ENCODE assay signal across 8 cellular contexts in the genomic region with DNA sequence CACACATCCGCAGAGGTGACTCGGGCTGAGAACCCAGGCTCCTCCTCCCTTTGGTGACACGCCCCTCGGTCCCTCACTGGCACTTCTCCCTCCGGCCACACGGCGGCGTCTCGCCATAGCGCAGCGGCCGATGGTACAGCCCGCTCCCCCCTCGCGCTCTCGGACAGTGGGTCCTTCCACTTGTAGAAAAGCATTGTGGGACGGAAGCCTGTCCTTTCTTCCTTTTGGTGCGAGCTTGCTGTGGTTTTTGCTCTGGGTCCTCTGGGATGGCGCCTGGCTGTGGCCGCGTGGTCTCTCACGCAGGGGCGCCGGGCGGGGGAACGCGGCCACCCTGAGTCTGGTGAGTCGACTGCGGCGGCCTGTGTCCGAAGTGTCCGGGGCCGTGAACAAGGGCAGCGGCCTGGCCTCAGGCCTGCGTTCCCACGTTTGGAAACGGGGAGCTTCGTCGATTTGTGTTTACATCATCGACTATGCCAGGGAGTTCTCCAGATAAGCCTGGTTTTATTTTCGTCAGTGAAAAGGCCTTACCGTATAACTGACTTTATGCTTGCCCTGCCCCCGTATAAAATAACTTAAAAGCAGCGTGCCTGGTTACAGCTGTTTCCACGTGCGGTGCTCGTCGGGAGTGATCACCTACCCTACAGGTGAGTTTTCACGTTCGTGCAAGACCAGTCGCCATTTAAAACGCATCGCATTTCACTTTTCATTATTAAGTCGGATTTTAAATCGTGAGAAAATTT.
DNase-seq lines count a peak whose midpoint lies in the region; TF ChIP-seq lines count a peak whose summit lies in the region.

No MANE protein-coding gene starts in this region.

- H3K36me3 ChIP-seq in H7 (replicated peaks; ENCODE audit: control insufficient read depth, insufficient read depth, low read length) (peaks cover 18% of the 10 kb centered on the region), neural progenitor cell (peaks cover 13% of the 10 kb centered on the region), stomach smooth muscle (ENCODE audit: control insufficient read depth in 2 of 2, insufficient read depth in 2 of 2, low read length in 2 of 2) (peaks cover 15 to 19% of the 10 kb centered on the region in 2 donors)

- H3K9me3 ChIP-seq in neural progenitor cell (ENCODE audit: low read depth): no peaks in the 10 kb centered on the region
- no peaks in the 10 kb centered on the region for H3K9me3 ChIP-seq in stomach smooth muscle (ENCODE audit: control insufficient read depth in 2 of 2, low read length in 2 of 2)

- H3K27me3 ChIP-seq in H7 (ENCODE audit: control insufficient read depth, insufficient read depth, low read length) (no peaks in the 10 kb centered on the region), neural progenitor cell (no peaks in the 10 kb centered on the region), stomach smooth muscle (ENCODE audit: control insufficient read depth in 1 of 2, insufficient read depth in 2 of 2, low read length in 2 of 2) (no peaks in the 10 kb centered on the region)

- H3K79me2 ChIP-seq in neural progenitor cell (ENCODE audit: low read depth): peaks cover 27% of the 10 kb centered on the region

- TF ChIP-seq CTCF in neural progenitor cell (IDR thresholded peaks at IDR 0.05): peak; percentile 94

- peak overlapping the region; percentile 84 for H3K27ac Mint-ChIP-seq in neural progenitor cell

- peaks cover 4% of the 10 kb centered on the region for H3K27me3 Mint-ChIP-seq in neural progenitor cell (ENCODE audit: insufficient read depth, low read depth)

- H3K4me1 Mint-ChIP-seq in neural progenitor cell: peaks cover 14% of the 10 kb centered on the region

- peak overlapping the region; percentile 93 for H3K4me2 ChIP-seq in neural progenitor cell

- H4K20me1 ChIP-seq in neural progenitor cell (ENCODE audit: low read depth): peaks cover 25% of the 10 kb centered on the region

- H3K4me1 ChIP-seq in neural progenitor cell (peaks cover 19% of the 10 kb centered on the region), stomach smooth muscle (ENCODE audit: control insufficient read depth, insufficient read depth, low read length) (peaks cover 11% of the 10 kb centered on the region)

- H3K4me3 Mint-ChIP-seq in neural progenitor cell: peak overlapping the region; percentile 94

- H3K4me3 ChIP-seq in H7 (ENCODE audit: insufficient read depth, low read depth, low read length) (peak overlapping the region; percentile 70), neural progenitor cell (peak overlapping the region; percentile 85), stomach smooth muscle (ENCODE audit: low read length in 2 of 2) (peak overlapping the region; percentile 93 to 96)

- peak; percentile 98 for TF ChIP-seq POLR2A in Raji (IDR thresholded peaks at IDR 0.05; ENCODE audit: insufficient read depth, low read depth, low read length)

- H3F3A ChIP-seq in neural progenitor cell (ENCODE audit: low read depth): peaks cover 44% of the 10 kb centered on the region

- H3K27ac ChIP-seq in neural progenitor cell (peak overlapping the region; percentile 64), stomach smooth muscle (ENCODE audit: low read length) (peak overlapping the region; percentile 66)

- peak; percentile 22 for DNase-seq in GF-D8 (lab: John Stamatoyannopoulos, UW)
- peak; percentile 91 for DNase-seq in H7
- peak; percentile 96 for DNase-seq in LoVo (ENCODE audit: low spot score)
- peak; percentile 97 for DNase-seq in activated effector memory CD4-positive, alpha-beta T cell treated with anti-CD3 and anti-CD28 coated beads, Interleukin-2, amount 50 U/mL, for 16 hours
- DNase-seq in fibroblast of the conjunctiva (ENCODE audit: low read depth): peak; percentile 72
- peak; percentile 87 for DNase-seq in neural progenitor cell (ENCODE audit: low spot score)

- H3K9me3 Mint-ChIP-seq in neural progenitor cell: no peaks in the 10 kb centered on the region

- H3K36me3 Mint-ChIP-seq in neural progenitor cell: peaks cover 15% of the 10 kb centered on the region

- peak overlapping the region; percentile 96 for H3K9ac ChIP-seq in neural progenitor cell
- peak overlapping the region; percentile 80 to 88 for H3K9ac ChIP-seq in stomach smooth muscle (ENCODE audit: low read length in 2 of 2)

- H2AFZ ChIP-seq in neural progenitor cell (replicated peaks): peak overlapping the region; percentile 54

Comparison
In these comparisons a context has a peak if more than half of its experiments do, and no peak if none do; other contexts are left out.
1. Peak in every context shown above with its lines: DNase-seq, H3K4me3 ChIP-seq and H3K27ac ChIP-seq.
2. DNase-seq: peak in every context shown above with its lines; median percentile 97 in activated effector memory CD4-positive, alpha-beta T cell treated with anti-CD3 and anti-CD28 coated beads, Interleukin-2, amount 50 U/mL, for 16 hours; 96 in LoVo; 91 in H7; 87 in neural progenitor cell; 72 in fibroblast of the conjunctiva; 22 in GF-D8.